In genomic region chr7:12496901-12497674, GRCh38 we compare ENCODE assay signal across 8 cellular contexts.
A peak's percentile ranks its signal among the peaks of the same experiment; 100 is the strongest.
DNase-seq lines count a peak whose midpoint lies in the region; TF ChIP-seq lines count a peak whose summit lies in the region.
"Not testable (repeated sequence)": the region's sequence is repeated elsewhere in the genome, so short reads cannot be mapped to it uniquely, and the experiment has no call there.

No MANE protein-coding gene starts in this region.

- TF ChIP-seq CTCF in AG04450 (IDR thresholded peaks at IDR 0.05; ENCODE audit: low read depth, low read length) (peak; percentile 33), glutamatergic neuron (IDR thresholded peaks at IDR 0.05; ENCODE audit: partially characterized antibody, unreplicated experiment) (peak; percentile 80), neural crest cell (conservative IDR thresholded peaks at IDR 0.05) (peak; percentile 78)
- not testable (repeated sequence) for TF ChIP-seq CTCF in GM12865 (IDR thresholded peaks at IDR 0.05; ENCODE audit: insufficient read depth, low read depth, low read length, missing control alignments)

- not testable (repeated sequence) for H3K9me3 Mint-ChIP-seq in glutamatergic neuron (ENCODE audit: unreplicated experiment); neural crest cell

- POLR2A ChIA-PET in AG04450 (lab: Yijun Ruan, JAX), result not testable (repeated sequence)

- not testable (repeated sequence) for H3K27ac ChIP-seq in AG04450 (ENCODE audit: low read depth, low read length)

- in situ Hi-C loops in T47D (cut with HindIII; ENCODE audit: low pct_unique_long_range_greater_than_20kb, low sequenced_read_pairs), result not testable (repeated sequence)

- not testable (repeated sequence) for H3K9me3 ChIP-seq in AG04450 (ENCODE audit: control insufficient read depth, insufficient read depth, low read length)

- H3K27me3 Mint-ChIP-seq in glutamatergic neuron (ENCODE audit: unreplicated experiment); neural crest cell (ENCODE audit: low read depth): not testable (repeated sequence)

- not testable (repeated sequence) for H3K27me3 ChIP-seq in AG04450 (ENCODE audit: control insufficient read depth, insufficient read depth, low read length)

- peak overlapping the region; percentile 58 for H3K4me3 Mint-ChIP-seq in glutamatergic neuron (ENCODE audit: unreplicated experiment)
- peak overlapping the region; percentile 82 for H3K4me3 Mint-ChIP-seq in neural crest cell

- CTCF ChIA-PET in AG04450 (lab: Charles Lee), result interaction anchor here (0.6 to 3.7 kb wide), 4 partner anchors 22 to 38 kb away, joined by 3 to 87 read pairs (median 5); no protein-coding TSS in a partner anchor

- DNase-seq in AG04450 (ENCODE audit: low read depth, low spot score) (peak; percentile 10), GM12865 (ENCODE audit: low read depth) (peak; percentile 49), Kasumi-1 (lab: John Stamatoyannopoulos, UW) (peak; percentile 26 to 32), NCI-H226 (peak; percentile 53), SK-N-DZ (ENCODE audit: low spot score) (peak; percentile 61), T47D (ENCODE audit: low read depth in 1 of 2, low spot score in 1 of 2) (peak; percentile 21 to 74), neural crest cell (ENCODE audit: low read depth, low spot score) (peak; percentile 7)
- not testable (repeated sequence) for DNase-seq in glutamatergic neuron

- not testable (repeated sequence) for H3K36me3 Mint-ChIP-seq in glutamatergic neuron (ENCODE audit: unreplicated experiment); neural crest cell (ENCODE audit: low read depth)

- not testable (repeated sequence) for H3K4me1 Mint-ChIP-seq in glutamatergic neuron (ENCODE audit: low read depth, unreplicated experiment); neural crest cell

- H3K27ac Mint-ChIP-seq in glutamatergic neuron (ENCODE audit: unreplicated experiment) (peak overlapping the region; percentile 62), neural crest cell (ENCODE audit: unreplicated experiment) (peak overlapping the region; percentile 99)

- not testable (repeated sequence) for H3K4me3 ChIP-seq in AG04450 (ENCODE audit: low read depth, low read length); GM12865 (ENCODE audit: low read depth, low read length)
